ENCODE assay signal across 9 cellular contexts in the genomic region with DNA sequence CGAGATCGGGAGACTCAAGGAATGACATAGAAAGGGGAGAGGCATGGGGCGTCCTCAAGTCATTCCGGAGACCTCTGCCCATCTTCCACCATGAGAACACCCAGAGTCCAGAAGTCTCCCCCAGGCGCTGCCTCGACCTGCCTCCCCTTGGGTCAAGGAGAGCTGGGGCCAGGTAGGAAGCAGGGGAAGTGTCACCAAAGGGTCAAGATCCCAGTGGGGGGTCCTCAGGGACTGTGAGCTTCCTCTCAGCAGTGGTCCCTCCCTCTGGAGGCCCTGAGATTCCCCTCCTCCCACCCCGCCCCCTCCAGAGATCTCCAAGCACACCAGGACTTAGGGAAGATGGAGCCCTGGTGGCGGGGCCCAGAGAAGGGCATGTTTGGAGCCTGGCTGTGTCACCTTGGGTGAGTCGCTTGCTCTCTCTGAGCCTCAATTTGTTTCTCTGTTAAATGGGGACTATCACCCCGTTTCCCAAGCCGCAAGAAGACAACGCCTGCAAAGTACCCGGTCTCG. TPM values are rescaled to one million over a fixed set of nuclear protein-coding genes. Genes with fewer than 3 reads are reported as not detected.
DNase-seq lines count a peak whose midpoint lies in the region; ATAC-seq, FAIRE-seq and TF ChIP-seq lines count a peak whose summit lies in the region.
"Had no signal": no experiment of that assay in that cellular context is flagged by ENCODE, and none has a peak within 500 bp of the region (broad histone marks: within the 10 kb centered on the region; RNA-seq: fewer than 3 reads in every experiment).

No MANE protein-coding gene starts in this region.

- ATAC-seq in mucosa of descending colon = no peak

- H3K4me1 ChIP-seq in breast epithelium = peaks cover 5 to 12% of the 10 kb centered on the region in 2 donors
- peaks cover 16% of the 10 kb centered on the region for H3K4me1 ChIP-seq in mucosa of descending colon (ENCODE audit: low read depth)

- intact Hi-C loops in breast epithelium (cut with DNase I; ENCODE audit: low total_unique reads) = loop anchor here (5.0 kb wide), 1 partner anchor 43 kb away; no protein-coding TSS in a partner anchor
- intact Hi-C loops in mucosa of descending colon (cut with DNase I, micrococcal nuclease) = loop anchor here (2.0 to 5.0 kb wide), 2 partner anchors 43 to 45 kb away; no protein-coding TSS in a partner anchor

- H3K27ac ChIP-seq in breast epithelium = peak overlapping the region; percentile 67 to 82

- POLR2A ChIA-PET in HEK293T (lab: Yijun Ruan, JAX) = no interaction called here

- H3K36me3 ChIP-seq in breast epithelium (no peaks in the 10 kb centered on the region), mucosa of descending colon (ENCODE audit: low read depth) (peaks cover 4% of the 10 kb centered on the region)

- DNase-seq in AG08395 (ENCODE audit: low spot score) (peak; percentile 30), HEK293T (ENCODE audit: extremely low spot score) (peak; percentile 30), breast epithelium (ENCODE audit: low spot score in 2 of 2) (no peak), mucosa of descending colon (peak in 2 of 3 donors; percentile 23 to 35), urothelium cell line (ENCODE audit: low spot score) (peak; percentile 40), GM20000 (ENCODE audit: low spot score) (no peak), T1000 (lab: John Stamatoyannopoulos, UW) (no peak), NCI-H1092 treated with DMSO at 0.1 percent for 48 hours (lab: John Stamatoyannopoulos, UW) (no peak)

- no peak for FAIRE-seq in urothelium cell line (lab: Jason Lieb, UNC)

- H3K4me3 ChIP-seq in breast epithelium (peak overlapping the region; percentile 54 to 88 (median 63)), mucosa of descending colon (no peak overlapping the region)

- CTCF ChIA-PET in HEK293T (lab: Yijun Ruan, JAX) = no interaction called here

- peaks cover 0 to 18% of the 10 kb centered on the region in 2 donors for H3K27me3 ChIP-seq in breast epithelium

- H3K9me3 ChIP-seq in breast epithelium (no peaks in the 10 kb centered on the region), mucosa of descending colon (peaks cover 2% of the 10 kb centered on the region)

- TF ChIP-seq CTCF in breast epithelium (IDR thresholded peaks at IDR 0.05) (no peak), mucosa of descending colon (IDR thresholded peaks at IDR 0.05) (no peak), GM20000 (IDR thresholded peaks at IDR 0.05; ENCODE audit: extremely low read depth, missing control alignments) (no peak)

- TF ChIP-seq POLR2A in breast epithelium (IDR thresholded peaks at IDR 0.05) = no peak

TF ChIP-seq in HEK293T, 16 proteins besides CTCF, POLR2A, EP300 and RAD21:
- TF ChIP-seq FOXK2 (IDR thresholded peaks at IDR 0.05) (no peak), ARNT (IDR thresholded peaks at IDR 0.05) (no peak), HDGF (IDR thresholded peaks at IDR 0.05; ENCODE audit: borderline replicate concordance) (no peak), SP1 (IDR thresholded peaks at IDR 0.05) (no peak), NFRKB (IDR thresholded peaks at IDR 0.05) (no peak), TARDBP (IDR thresholded peaks at IDR 0.05) (no peak), SUZ12 (IDR thresholded peaks at IDR 0.05) (no peak), L3MBTL2 (conservative IDR thresholded peaks at IDR 0.05) (no peak), ZNF384 (IDR thresholded peaks at IDR 0.05) (no peak), FOXM1 (IDR thresholded peaks at IDR 0.05; ENCODE audit: borderline replicate concordance) (no peak), BHLHE40 (IDR thresholded peaks at IDR 0.05; ENCODE audit: borderline replicate concordance) (no peak), CTBP1 (IDR thresholded peaks at IDR 0.05; ENCODE audit: borderline replicate concordance) (no peak), LEF1 (IDR thresholded peaks at IDR 0.05; ENCODE audit: borderline replicate concordance) (no peak), ELF4 (IDR thresholded peaks at IDR 0.05) (no peak), PKNOX1 (IDR thresholded peaks at IDR 0.05) (no peak), FOXA1 (IDR thresholded peaks at IDR 0.05) (no peak)

RNA-seq across cellular contexts. Expression of gene DACT3, which starts 0.9 kb away (rescaled TPM):
- 1 to 10 TPM in 2 of 3 donors, under 1 TPM in 1; 0.48 to 3.9 (median 1.9) TPM for total RNA-seq in breast epithelium
- 10 to 100 TPM in 1 of 3 donors, 1 to 10 TPM in 2; 1.9 to 60.9 (median 3.4) TPM for total RNA-seq in mucosa of descending colon

RNA-seq across cellular contexts. Expression of gene GNG8, which starts 24.1 kb away (rescaled TPM):
- total RNA-seq in breast epithelium (not detected), mucosa of descending colon (1 to 10 TPM in 1 of 3 donors, not detected in 2; 2.3 TPM)
- total RNA-seq: glomerular endothelial cell had no signal

RNA-seq across cellular contexts. Expression of gene PTGIR, which starts 35.2 kb away (rescaled TPM):
- total RNA-seq in breast epithelium = 1 to 10 TPM in 2 of 3 donors, under 1 TPM in 1; 0.29 to 6.9 (median 1.3) TPM
- total RNA-seq in mucosa of descending colon = 1 to 10 TPM in 2 of 3 donors, under 1 TPM in 1; 0.49 to 2.4 (median 2.1) TPM

RNA-seq across cellular contexts. Expression of gene PRKD2, which starts 56.9 kb away (rescaled TPM):
- 10 to 100 TPM; 13.1 to 36.7 (median 25.5) TPM for total RNA-seq in breast epithelium
- 10 to 100 TPM; 52.5 to 70.5 (median 62.9) TPM for total RNA-seq in mucosa of descending colon

RNA-seq across cellular contexts. Expression of gene CALM3, which starts 58.9 kb away (rescaled TPM):
- total RNA-seq in breast epithelium (100 to 1,000 TPM in 1 of 3 donors, 10 to 100 TPM in 2; 85.9 to 129 (median 86.6) TPM), mucosa of descending colon (100 to 1,000 TPM; 241 to 325 (median 252) TPM)

Comparison
In these comparisons a context has a peak if more than half of its experiments do, and no peak if none do; other contexts are left out.
1. DNase-seq: peak in AG08395 (single experiment), HEK293T (single experiment), mucosa of descending colon (2 of 3) and urothelium cell line (single experiment); none in breast epithelium (0 of 2), GM20000 (single experiment), T1000 (single experiment) and NCI-H1092 treated with DMSO at 0.1 percent for 48 hours (single experiment).